In the genomic region with DNA sequence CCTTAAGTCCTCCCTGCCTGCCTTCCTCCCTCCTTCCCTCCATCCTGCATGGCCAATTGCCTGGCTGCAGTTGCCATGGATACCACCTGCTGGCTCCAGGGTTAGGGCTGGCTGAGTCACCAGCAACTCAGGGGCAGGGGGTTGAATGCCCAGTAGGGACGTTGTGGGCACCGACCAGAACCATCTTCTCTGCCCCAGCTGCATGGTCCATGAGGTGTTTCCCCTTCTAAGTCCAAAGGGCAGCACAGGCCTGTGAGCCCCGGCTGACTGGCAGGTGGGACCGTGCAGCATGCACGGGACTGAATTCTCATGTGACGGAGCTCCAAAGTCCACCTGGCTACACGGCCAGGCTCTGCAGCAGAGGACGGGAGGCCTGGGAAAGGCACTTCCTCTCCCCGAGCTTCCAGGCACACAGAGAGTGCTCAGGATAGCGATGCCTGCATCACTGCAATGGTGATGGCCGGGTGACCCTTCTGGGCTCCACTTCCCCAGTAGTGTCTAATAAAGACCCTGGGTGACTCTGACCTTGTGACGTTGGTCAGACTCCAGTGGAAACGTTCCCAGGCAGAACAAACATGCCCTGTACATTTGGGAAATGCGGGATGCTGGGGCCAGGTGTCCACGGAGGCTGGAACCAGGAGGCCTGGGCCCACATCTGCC, we compare ENCODE assay signal across 14 cellular contexts. TPM values are rescaled to one million over a fixed set of nuclear protein-coding genes. Genes with fewer than 3 reads are reported as not detected.
A peak's percentile ranks its signal among the peaks of the same experiment; 100 is the strongest.
DNase-seq lines count a peak whose midpoint lies in the region; ATAC-seq and TF ChIP-seq lines count a peak whose summit lies in the region.
"Had no signal": no experiment of that assay in that cellular context is flagged by ENCODE, and none has a peak within 500 bp of the region (broad histone marks: within the 10 kb centered on the region; RNA-seq: fewer than 3 reads in every experiment).

No MANE protein-coding gene starts in this region.

- intact Hi-C loops in left ventricle myocardium inferior (cut with micrococcal nuclease) (no loop called here), left ventricle myocardium superior (cut with micrococcal nuclease) (no loop called here), mucosa of descending colon (cut with DNase I, micrococcal nuclease) (no loop called here)
- intact Hi-C loops in activated naive CD4-positive, alpha-beta T cell treated with anti-CD3 and anti-CD28 coated beads for 36 hours (cut with micrococcal nuclease), result no loop called here

- H3K27ac Mint-ChIP-seq in stimulated activated naive CD8-positive, alpha-beta T cell treated with anti-CD3 and anti-CD28 coated beads, Interleukin-15, amount 100 ng/mL, for 72 hours, result no peak overlapping the region
- H3K27ac Mint-ChIP-seq in activated naive CD4-positive, alpha-beta T cell treated with anti-CD3 and anti-CD28 coated beads for 36 hours, result no peak overlapping the region

- DNase-seq in left ventricle myocardium inferior, result no peak
- DNase-seq in left ventricle myocardium superior, result no peak
- peak; percentile 85 to 87 (median 86) for DNase-seq in mucosa of descending colon
- DNase-seq in stimulated activated naive CD8-positive, alpha-beta T cell treated with anti-CD3 and anti-CD28 coated beads, Interleukin-15, amount 100 ng/mL, for 72 hours, result no peak
- no peak for DNase-seq in activated naive CD4-positive, alpha-beta T cell treated with anti-CD3 and anti-CD28 coated beads for 36 hours
- DNase-seq in NCI-H1930 (lab: John Stamatoyannopoulos, UW), result no peak
- DNase-seq: activated gamma-delta T cell treated with Interleukin-2 at 50 U/mL for 16 hours, caudate nucleus, head of caudate nucleus, MV-4-11, NCI-H524 treated with DMSO at 0.1 percent for 48 hours had no signal

- H3K9me3 Mint-ChIP-seq in stimulated activated naive CD8-positive, alpha-beta T cell treated with anti-CD3 and anti-CD28 coated beads, Interleukin-15, amount 100 ng/mL, for 72 hours, result no peaks in the 10 kb centered on the region
- no peaks in the 10 kb centered on the region for H3K9me3 Mint-ChIP-seq in activated naive CD4-positive, alpha-beta T cell treated with anti-CD3 and anti-CD28 coated beads for 36 hours

- ATAC-seq in left ventricle myocardium superior (no peak), mucosa of descending colon (peak; percentile 83), HG03135 (IDR thresholded peaks at IDR 0.05; ENCODE audit: unreplicated experiment) (no peak)
- no peak for ATAC-seq in stimulated activated naive CD8-positive, alpha-beta T cell treated with anti-CD3 and anti-CD28 coated beads, Interleukin-15, amount 100 ng/mL, for 72 hours

- no peaks in the 10 kb centered on the region for H3K36me3 Mint-ChIP-seq in activated naive CD4-positive, alpha-beta T cell treated with anti-CD3 and anti-CD28 coated beads for 36 hours (ENCODE audit: low read depth)

- H3K36me3 ChIP-seq in left ventricle myocardium inferior (no peaks in the 10 kb centered on the region), duodenal mucosa (ENCODE audit: control insufficient read depth in 1 of 2, insufficient read depth in 2 of 2, low read length in 2 of 2) (no peaks in the 10 kb centered on the region), mucosa of descending colon (ENCODE audit: low read depth) (no peaks in the 10 kb centered on the region)

- peaks cover 67% of the 10 kb centered on the region for H3K27me3 Mint-ChIP-seq in stimulated activated naive CD8-positive, alpha-beta T cell treated with anti-CD3 and anti-CD28 coated beads, Interleukin-15, amount 100 ng/mL, for 72 hours
- peaks cover 24% of the 10 kb centered on the region for H3K27me3 Mint-ChIP-seq in activated naive CD4-positive, alpha-beta T cell treated with anti-CD3 and anti-CD28 coated beads for 36 hours (ENCODE audit: low read depth)

- H3K4me3 ChIP-seq in left ventricle myocardium inferior, result no peak overlapping the region
- no peak overlapping the region for H3K4me3 ChIP-seq in duodenal mucosa (ENCODE audit: low read depth in 1 of 2, low read length in 2 of 2)
- H3K4me3 ChIP-seq in mucosa of descending colon, result no peak overlapping the region

- CTCF ChIA-PET in activated naive CD4-positive, alpha-beta T cell treated with anti-CD3 and anti-CD28 coated beads for 36 hours (lab: Charles Lee), result no interaction called here

- H3K27me3 ChIP-seq in left ventricle myocardium inferior (ENCODE audit: low read depth), result no peaks in the 10 kb centered on the region
- H3K27me3 ChIP-seq in duodenal mucosa (ENCODE audit: control insufficient read depth in 1 of 2, insufficient read depth in 2 of 2, low read length in 2 of 2), result no peaks in the 10 kb centered on the region

- H3K4me3 Mint-ChIP-seq in stimulated activated naive CD8-positive, alpha-beta T cell treated with anti-CD3 and anti-CD28 coated beads, Interleukin-15, amount 100 ng/mL, for 72 hours, result no peak overlapping the region
- H3K4me3 Mint-ChIP-seq in activated naive CD4-positive, alpha-beta T cell treated with anti-CD3 and anti-CD28 coated beads for 36 hours, result no peak overlapping the region

- H3K9ac ChIP-seq in duodenal mucosa (ENCODE audit: low read depth in 1 of 2, low read length in 2 of 2), result peak overlapping the region in 1 of 2 donors; percentile 34

- H3K27ac ChIP-seq in left ventricle myocardium inferior (replicated peaks) (peak overlapping the region; percentile 92), duodenal mucosa (ENCODE audit: low read depth, low read length) (peak overlapping the region; percentile 54)
- H3K27ac ChIP-seq: HL-60 had no signal

- H3K4me1 Mint-ChIP-seq in stimulated activated naive CD8-positive, alpha-beta T cell treated with anti-CD3 and anti-CD28 coated beads, Interleukin-15, amount 100 ng/mL, for 72 hours, result peaks cover 50% of the 10 kb centered on the region
- H3K4me1 Mint-ChIP-seq in activated naive CD4-positive, alpha-beta T cell treated with anti-CD3 and anti-CD28 coated beads for 36 hours (ENCODE audit: low read depth), result peaks cover 13% of the 10 kb centered on the region

- H3K9me3 ChIP-seq in left ventricle myocardium inferior (replicated peaks) (no peaks in the 10 kb centered on the region), duodenal mucosa (ENCODE audit: control insufficient read depth in 1 of 2, low read length in 2 of 2) (no peaks in the 10 kb centered on the region), mucosa of descending colon (no peaks in the 10 kb centered on the region)

- TF ChIP-seq CTCF in left ventricle myocardium inferior (IDR thresholded peaks at IDR 0.05; ENCODE audit: borderline replicate concordance), result no peak
- TF ChIP-seq CTCF in mucosa of descending colon (IDR thresholded peaks at IDR 0.05), result no peak

- H3K4me1 ChIP-seq in left ventricle myocardium inferior (peaks cover 88% of the 10 kb centered on the region), duodenal mucosa (ENCODE audit: control insufficient read depth in 1 of 2, insufficient read depth in 2 of 2, low read length in 2 of 2) (peaks cover 62 to 64% of the 10 kb centered on the region in 2 donors), mucosa of descending colon (ENCODE audit: low read depth) (peaks cover 39% of the 10 kb centered on the region)

RNA-seq across cellular contexts. Expression of gene ASS1, which starts 5.7 kb away (rescaled TPM):
- 71.3 TPM for total RNA-seq in left ventricle myocardium inferior
- 65.5 TPM for total RNA-seq in left ventricle myocardium superior
- 100 to 1,000 TPM; 221 to 410 (median 408) TPM for total RNA-seq in mucosa of descending colon
- total RNA-seq in activated naive CD4-positive, alpha-beta T cell treated with anti-CD3 and anti-CD28 coated beads for 36 hours, result 10 to 100 TPM; 12.4 to 14.3 TPM

Comparison
In these comparisons a context has a peak if more than half of its experiments do, and no peak if none do; other contexts are left out.
1. DNase-seq: peak in mucosa of descending colon (3 of 3); none in left ventricle myocardium inferior (single experiment), left ventricle myocardium superior (single experiment), stimulated activated naive CD8-positive, alpha-beta T cell treated with anti-CD3 and anti-CD28 coated beads, Interleukin-15, amount 100 ng/mL, for 72 hours (0 of 2), activated naive CD4-positive, alpha-beta T cell treated with anti-CD3 and anti-CD28 coated beads for 36 hours (single experiment) and NCI-H1930 (0 of 2).